ENCODE assay signal across 1 cellular context in genomic region chr12:121209629-121210572, GRCh38.
TF ChIP-seq lines count a peak whose summit lies in the region.

P2RX4 (plus strand) TSS chr12:121210129; CDS start chr12:121210165, 36 bp downstream.

TF ChIP-seq in K562, 482 proteins besides CTCF, POLR2A, EP300 and RAD21 (continued from another document and continues in another):
- TF ChIP-seq NCOA6 (IDR thresholded peaks at IDR 0.05) (no peak), TAF7 (tag; IDR thresholded peaks at IDR 0.05) (no peak), RFX7 (CRISPR knock-in tag; IDR thresholded peaks at IDR 0.05) (no peak), MGA (IDR thresholded peaks at IDR 0.05) (peak; percentile 19), MTA1 (IDR thresholded peaks at IDR 0.05; ENCODE audit: borderline replicate concordance) (no peak), CHCHD3 (CRISPR knock-in tag; IDR thresholded peaks at IDR 0.05) (peak; percentile 46; the same call in 1 of the 2 replicates), E2F8 (IDR thresholded peaks at IDR 0.05; ENCODE audit: low read depth, partially characterized antibody) (peak; percentile 18), SRSF9 (IDR thresholded peaks at IDR 0.05; ENCODE audit: borderline replicate concordance, low read depth, low read length) (no peak), SMARCB1 (IDR thresholded peaks at IDR 0.05; ENCODE audit: insufficient read length, low read depth) (no peak), E4F1 (CRISPR knock-in tag; IDR thresholded peaks at IDR 0.05; ENCODE audit: borderline replicate concordance) (peak; percentile 88), ZFX (CRISPR knock-in tag; IDR thresholded peaks at IDR 0.05) (peak; percentile 95), ZFP1 (CRISPR knock-in tag; IDR thresholded peaks at IDR 0.05) (no peak), GATA2 (CRISPR knock-in tag; IDR thresholded peaks at IDR 0.05) (no peak), MYNN (IDR thresholded peaks at IDR 0.05) (no peak), MYNN (CRISPR knock-in tag; IDR thresholded peaks at IDR 0.05) (no peak), SMAD4 (CRISPR knock-in tag; conservative IDR thresholded peaks at IDR 0.05) (peak; percentile 91), TEAD1 (CRISPR knock-in tag; IDR thresholded peaks at IDR 0.05) (peak in 1 of 2 experiments; percentile 66; a peak in 1 of 4 replicates), NFIC (IDR thresholded peaks at IDR 0.05) (peak; percentile 52), STAT5A (IDR thresholded peaks at IDR 0.05; ENCODE audit: borderline replicate concordance, low read length) (no peak), ZNF354B (CRISPR knock-in tag; IDR thresholded peaks at IDR 0.05) (no peak), MBD2 (IDR thresholded peaks at IDR 0.05; ENCODE audit: borderline replicate concordance, low read depth) (no peak), HNRNPL (IDR thresholded peaks at IDR 0.05; ENCODE audit: low read depth, low read length) (no peak; the same call in 1 of the 2 replicates), ZFP30 (CRISPR knock-in tag; IDR thresholded peaks at IDR 0.05; ENCODE audit: borderline replicate concordance) (no peak), CHD1 (IDR thresholded peaks at IDR 0.05; ENCODE audit: low read length) (peak; percentile 61), MECOM (CRISPR knock-in tag; IDR thresholded peaks at IDR 0.05) (no peak), SMAD3 (CRISPR knock-in tag; conservative IDR thresholded peaks at IDR 0.05) (no peak), RFX5 (IDR thresholded peaks at IDR 0.05; ENCODE audit: low read depth, low read length) (no peak), RBM25 (IDR thresholded peaks at IDR 0.05; ENCODE audit: low read depth, low read length, severe bottlenecking) (peak; percentile 32), PML (IDR thresholded peaks at IDR 0.05; ENCODE audit: low read length) (peak; percentile 81; the same call in 1 of the 2 replicates), RUNX1 (IDR thresholded peaks at IDR 0.05; ENCODE audit: low read depth) (no peak; the same call in 1 of the 2 replicates), PPARD (CRISPR knock-in tag; IDR thresholded peaks at IDR 0.05) (no peak), GTF2A2 (tag; IDR thresholded peaks at IDR 0.05) (no peak), NR3C1 (CRISPR knock-in tag; IDR thresholded peaks at IDR 0.05) (0 out of 2 replicates have a peak, but pooled peaks have one; percentile 37), ZNF12 (CRISPR knock-in tag; IDR thresholded peaks at IDR 0.05) (peak; percentile 66; the same call in 1 of the 2 replicates), GABPB1 (CRISPR knock-in tag; IDR thresholded peaks at IDR 0.05) (peak; percentile 82), KLF1 (tag; IDR thresholded peaks at IDR 0.05) (no peak), SOX6 (IDR thresholded peaks at IDR 0.05) (0 out of 2 replicates have a peak, but pooled peaks have one; percentile 28)
- TF ChIP-seq, protein P1, sequence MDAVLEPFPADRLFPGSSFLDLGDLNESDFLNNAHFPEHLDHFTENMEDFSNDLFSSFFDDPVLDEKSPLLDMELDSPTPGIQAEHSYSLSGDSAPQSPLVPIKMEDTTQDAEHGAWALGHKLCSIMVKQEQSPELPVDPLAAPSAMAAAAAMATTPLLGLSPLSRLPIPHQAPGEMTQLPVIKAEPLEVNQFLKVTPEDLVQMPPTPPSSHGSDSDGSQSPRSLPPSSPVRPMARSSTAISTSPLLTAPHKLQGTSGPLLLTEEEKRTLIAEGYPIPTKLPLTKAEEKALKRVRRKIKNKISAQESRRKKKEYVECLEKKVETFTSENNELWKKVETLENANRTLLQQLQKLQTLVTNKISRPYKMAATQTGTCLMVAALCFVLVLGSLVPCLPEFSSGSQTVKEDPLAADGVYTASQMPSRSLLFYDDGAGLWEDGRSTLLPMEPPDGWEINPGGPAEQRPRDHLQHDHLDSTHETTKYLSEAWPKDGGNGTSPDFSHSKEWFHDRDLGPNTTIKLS (IDR thresholded peaks at IDR 0.05; ENCODE audit: borderline replicate concordance, low read depth): peak; percentile 70
- TF ChIP-seq, protein P2, sequence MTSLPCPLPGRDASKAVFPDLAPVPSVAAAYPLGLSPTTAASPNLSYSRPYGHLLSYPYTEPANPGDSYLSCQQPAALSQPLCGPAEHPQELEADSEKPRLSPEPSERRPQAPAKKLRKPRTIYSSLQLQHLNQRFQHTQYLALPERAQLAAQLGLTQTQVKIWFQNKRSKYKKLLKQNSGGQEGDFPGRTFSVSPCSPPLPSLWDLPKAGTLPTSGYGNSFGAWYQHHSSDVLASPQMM (CRISPR knock-in tag; IDR thresholded peaks at IDR 0.05): no peak
- TF ChIP-seq, protein P3, sequence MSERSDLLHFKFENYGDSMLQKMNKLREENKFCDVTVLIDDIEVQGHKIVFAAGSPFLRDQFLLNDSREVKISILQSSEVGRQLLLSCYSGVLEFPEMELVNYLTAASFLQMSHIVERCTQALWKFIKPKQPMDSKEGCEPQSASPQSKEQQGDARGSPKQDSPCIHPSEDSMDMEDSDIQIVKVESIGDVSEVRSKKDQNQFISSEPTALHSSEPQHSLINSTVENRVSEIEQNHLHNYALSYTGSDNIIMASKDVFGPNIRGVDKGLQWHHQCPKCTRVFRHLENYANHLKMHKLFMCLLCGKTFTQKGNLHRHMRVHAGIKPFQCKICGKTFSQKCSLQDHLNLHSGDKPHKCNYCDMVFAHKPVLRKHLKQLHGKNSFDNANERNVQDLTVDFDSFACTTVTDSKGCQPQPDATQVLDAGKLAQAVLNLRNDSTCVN (CRISPR knock-in tag; IDR thresholded peaks at IDR 0.05): no peak
- TF ChIP-seq, protein P4, sequence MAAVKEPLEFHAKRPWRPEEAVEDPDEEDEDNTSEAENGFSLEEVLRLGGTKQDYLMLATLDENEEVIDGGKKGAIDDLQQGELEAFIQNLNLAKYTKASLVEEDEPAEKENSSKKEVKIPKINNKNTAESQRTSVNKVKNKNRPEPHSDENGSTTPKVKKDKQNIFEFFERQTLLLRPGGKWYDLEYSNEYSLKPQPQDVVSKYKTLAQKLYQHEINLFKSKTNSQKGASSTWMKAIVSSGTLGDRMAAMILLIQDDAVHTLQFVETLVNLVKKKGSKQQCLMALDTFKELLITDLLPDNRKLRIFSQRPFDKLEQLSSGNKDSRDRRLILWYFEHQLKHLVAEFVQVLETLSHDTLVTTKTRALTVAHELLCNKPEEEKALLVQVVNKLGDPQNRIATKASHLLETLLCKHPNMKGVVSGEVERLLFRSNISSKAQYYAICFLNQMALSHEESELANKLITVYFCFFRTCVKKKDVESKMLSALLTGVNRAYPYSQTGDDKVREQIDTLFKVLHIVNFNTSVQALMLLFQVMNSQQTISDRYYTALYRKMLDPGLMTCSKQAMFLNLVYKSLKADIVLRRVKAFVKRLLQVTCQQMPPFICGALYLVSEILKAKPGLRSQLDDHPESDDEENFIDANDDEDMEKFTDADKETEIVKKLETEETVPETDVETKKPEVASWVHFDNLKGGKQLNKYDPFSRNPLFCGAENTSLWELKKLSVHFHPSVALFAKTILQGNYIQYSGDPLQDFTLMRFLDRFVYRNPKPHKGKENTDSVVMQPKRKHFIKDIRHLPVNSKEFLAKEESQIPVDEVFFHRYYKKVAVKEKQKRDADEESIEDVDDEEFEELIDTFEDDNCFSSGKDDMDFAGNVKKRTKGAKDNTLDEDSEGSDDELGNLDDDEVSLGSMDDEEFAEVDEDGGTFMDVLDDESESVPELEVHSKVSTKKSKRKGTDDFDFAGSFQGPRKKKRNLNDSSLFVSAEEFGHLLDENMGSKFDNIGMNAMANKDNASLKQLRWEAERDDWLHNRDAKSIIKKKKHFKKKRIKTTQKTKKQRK (IDR thresholded peaks at IDR 0.05; ENCODE audit: borderline replicate concordance, low read depth, low read length): no peak
